In genomic region chr19:18060472-18060871, GRCh38 we compare ENCODE assay signal across 2 cellular contexts.
TF ChIP-seq lines count a peak whose summit lies in the region.

No MANE protein-coding gene starts in this region.

TF ChIP-seq in A549, 52 proteins besides CTCF, POLR2A, EP300 and RAD21 (continued from another document):
- TF ChIP-seq, protein P1, sequence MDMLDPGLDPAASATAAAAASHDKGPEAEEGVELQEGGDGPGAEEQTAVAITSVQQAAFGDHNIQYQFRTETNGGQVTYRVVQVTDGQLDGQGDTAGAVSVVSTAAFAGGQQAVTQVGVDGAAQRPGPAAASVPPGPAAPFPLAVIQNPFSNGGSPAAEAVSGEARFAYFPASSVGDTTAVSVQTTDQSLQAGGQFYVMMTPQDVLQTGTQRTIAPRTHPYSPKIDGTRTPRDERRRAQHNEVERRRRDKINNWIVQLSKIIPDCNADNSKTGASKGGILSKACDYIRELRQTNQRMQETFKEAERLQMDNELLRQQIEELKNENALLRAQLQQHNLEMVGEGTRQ (IDR thresholded peaks at IDR 0.05): peak; percentile 71
- no peak for TF ChIP-seq SMC3 (IDR thresholded peaks at IDR 0.05)
- no peak for TF ChIP-seq FOSL2 (IDR thresholded peaks at IDR 0.05)
- no peak for TF ChIP-seq FOSL2 (CRISPR knock-in tag; IDR thresholded peaks at IDR 0.05)
- TF ChIP-seq HEYL (CRISPR knock-in tag; IDR thresholded peaks at IDR 0.05): no peak
- TF ChIP-seq ZC3H11A (IDR thresholded peaks at IDR 0.05): no peak

TF ChIP-seq in HEK293, 187 proteins besides CTCF, POLR2A, EP300 and RAD21 (continued from another document):
- TF ChIP-seq ZNF398 (tag by site-specific recombination; IDR thresholded peaks at IDR 0.05) (no peak), ZNF510 (tag by site-specific recombination; IDR thresholded peaks at IDR 0.05; ENCODE audit: insufficient replicate concordance) (no peak), SP2 (tag by site-specific recombination; IDR thresholded peaks at IDR 0.05) (peak; percentile 40), ZNF157 (tag by site-specific recombination; IDR thresholded peaks at IDR 0.05) (no peak), WT1 (tag by site-specific recombination; IDR thresholded peaks at IDR 0.05) (no peak)
- TF ChIP-seq, protein P2, sequence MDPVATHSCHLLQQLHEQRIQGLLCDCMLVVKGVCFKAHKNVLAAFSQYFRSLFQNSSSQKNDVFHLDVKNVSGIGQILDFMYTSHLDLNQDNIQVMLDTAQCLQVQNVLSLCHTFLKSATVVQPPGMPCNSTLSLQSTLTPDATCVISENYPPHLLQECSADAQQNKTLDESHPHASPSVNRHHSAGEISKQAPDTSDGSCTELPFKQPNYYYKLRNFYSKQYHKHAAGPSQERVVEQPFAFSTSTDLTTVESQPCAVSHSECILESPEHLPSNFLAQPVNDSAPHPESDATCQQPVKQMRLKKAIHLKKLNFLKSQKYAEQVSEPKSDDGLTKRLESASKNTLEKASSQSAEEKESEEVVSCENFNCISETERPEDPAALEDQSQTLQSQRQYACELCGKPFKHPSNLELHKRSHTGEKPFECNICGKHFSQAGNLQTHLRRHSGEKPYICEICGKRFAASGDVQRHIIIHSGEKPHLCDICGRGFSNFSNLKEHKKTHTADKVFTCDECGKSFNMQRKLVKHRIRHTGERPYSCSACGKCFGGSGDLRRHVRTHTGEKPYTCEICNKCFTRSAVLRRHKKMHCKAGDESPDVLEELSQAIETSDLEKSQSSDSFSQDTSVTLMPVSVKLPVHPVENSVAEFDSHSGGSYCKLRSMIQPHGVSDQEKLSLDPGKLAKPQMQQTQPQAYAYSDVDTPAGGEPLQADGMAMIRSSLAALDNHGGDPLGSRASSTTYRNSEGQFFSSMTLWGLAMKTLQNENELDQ (tag by site-specific recombination; IDR thresholded peaks at IDR 0.05; ENCODE audit: low read depth): no peak
